ENCODE assay signal across 8 cellular contexts in the genomic region with DNA sequence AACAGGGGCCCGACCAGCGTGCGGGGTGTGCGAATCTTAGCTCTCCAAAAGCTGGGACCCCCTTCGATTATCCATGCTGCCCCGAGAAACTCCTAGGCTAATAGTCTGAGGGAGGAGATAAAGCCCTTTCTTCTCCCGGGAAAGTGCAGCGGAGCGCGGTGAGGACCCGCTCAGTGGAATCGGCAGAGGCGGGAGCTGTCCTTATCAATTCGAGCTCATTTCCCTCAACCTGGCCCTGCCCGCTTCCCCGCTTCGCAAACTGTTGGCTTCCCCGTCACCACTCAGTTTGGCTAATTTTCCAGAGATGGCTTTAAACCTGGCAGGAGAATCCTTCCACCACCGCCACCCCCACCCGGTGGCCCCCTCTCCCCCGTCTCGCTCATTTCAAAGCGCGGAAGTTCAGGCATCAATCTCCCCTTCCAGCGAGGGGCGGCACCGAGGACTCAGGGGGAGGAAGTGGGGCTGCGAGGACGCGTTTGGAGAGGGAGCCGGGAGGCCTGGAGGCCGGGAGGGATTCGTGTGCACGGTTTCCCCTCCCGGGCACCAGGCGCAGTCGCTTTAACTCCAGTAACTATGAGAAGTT. TPM values are rescaled to one million over a fixed set of nuclear protein-coding genes. Genes with fewer than 3 reads are reported as not detected.
DNase-seq lines count a peak whose midpoint lies in the region; ATAC-seq, FAIRE-seq and TF ChIP-seq lines count a peak whose summit lies in the region.

No MANE protein-coding gene starts in this region.

- FAIRE-seq in GM12892 (lab: Jason Lieb, UNC), result peak; percentile 50

- H3K4me1 ChIP-seq in esophagus (ENCODE audit: control insufficient read depth in 2 of 2, insufficient read depth in 2 of 2, low read length in 1 of 2), result peaks cover 10 to 13% of the 10 kb centered on the region in 2 donors
- no peaks in the 10 kb centered on the region for H3K4me1 ChIP-seq in prostate gland (replicated peaks)

- no peak for TF ChIP-seq CTCF in prostate gland (IDR thresholded peaks at IDR 0.05)

- no peak for ATAC-seq in HG02973 (IDR thresholded peaks at IDR 0.05; ENCODE audit: unreplicated experiment)

- intact Hi-C loops in prostate gland (cut with DNase I), result no loop called here

- H3K27me3 ChIP-seq in esophagus (ENCODE audit: control insufficient read depth in 1 of 2, insufficient read depth in 2 of 2, low read length in 2 of 2) (peaks cover 0 to 22% of the 10 kb centered on the region in 2 donors), prostate gland (replicated peaks; ENCODE audit: insufficient read depth) (peaks cover 5% of the 10 kb centered on the region)

- H3K9me3 ChIP-seq in esophagus (ENCODE audit: control insufficient read depth in 2 of 2, insufficient read depth in 1 of 2, low read depth in 1 of 2, low read length in 1 of 2) (peaks cover 0 to 3% of the 10 kb centered on the region in 2 donors), prostate gland (no peaks in the 10 kb centered on the region)

- 1 to 2% methylated on average over 37 of the region's 37 CpGs for WGBS in esophagus, 2 donors
- WGBS in prostate gland, result 2% methylated on average over 36 of the region's 37 CpGs

- H3K4me3 ChIP-seq in esophagus (ENCODE audit: low read depth in 1 of 2, low read length in 2 of 2) (peak overlapping the region; percentile 27 to 48), prostate gland (peak overlapping the region; percentile 32 to 34)

- DNase-seq in GM12892 (ENCODE audit: insufficient read length) (peak; percentile 30), NCI-H748 treated with DMSO at 0.1 percent for 48 hours (lab: John Stamatoyannopoulos, UW) (peak; percentile 64), prostate gland (ENCODE audit: low spot score) (no peak), HPDE6-E6E7 (ENCODE audit: extremely low spot score) (no peak), T-helper 9 cell (no peak), ureter (ENCODE audit: low spot score) (no peak)

- H3K36me3 ChIP-seq in esophagus (ENCODE audit: control insufficient read depth in 2 of 2, insufficient read depth in 2 of 2, low read length in 1 of 2) (no peaks in the 10 kb centered on the region), prostate gland (no peaks in the 10 kb centered on the region)

- TF ChIP-seq POLR2A in GM12892 (IDR thresholded peaks at IDR 0.05; ENCODE audit: low read depth, low read length), result no peak
- TF ChIP-seq POLR2A in prostate gland (IDR thresholded peaks at IDR 0.05), result no peak

- H3K27ac ChIP-seq in esophagus (ENCODE audit: low read depth in 2 of 2, low read length in 1 of 2) (no peak overlapping the region), prostate gland (peak overlapping the region; percentile 45 to 47)

RNA-seq across cellular contexts. Expression of a gene that starts 1.6 kb away (rescaled TPM):
- polyA plus RNA-seq in GM12892 (2012; ENCODE audit: missing spikeins), result 1.1 TPM
- under 1 TPM; 0.09 to 0.16 TPM for polyA plus RNA-seq in esophagus
- total RNA-seq in prostate gland, result 1 to 10 TPM in 1 of 2 donors, under 1 TPM in 1; 0.41 to 3.0 TPM
- total RNA-seq in ureter, result 0.29 TPM

Comparison
In these comparisons a context has a peak if more than half of its experiments do, and no peak if none do; other contexts are left out.
1. DNase-seq: peak in GM12892 (single experiment) and NCI-H748 treated with DMSO at 0.1 percent for 48 hours (single experiment); none in prostate gland (single experiment), HPDE6-E6E7 (single experiment), T-helper 9 cell (single experiment) and ureter (single experiment).
2. H3K27ac ChIP-seq: peak in prostate gland (2 of 2); none in esophagus (0 of 2).